18 cellular contexts compared by ENCODE assay signal in the genomic region with DNA sequence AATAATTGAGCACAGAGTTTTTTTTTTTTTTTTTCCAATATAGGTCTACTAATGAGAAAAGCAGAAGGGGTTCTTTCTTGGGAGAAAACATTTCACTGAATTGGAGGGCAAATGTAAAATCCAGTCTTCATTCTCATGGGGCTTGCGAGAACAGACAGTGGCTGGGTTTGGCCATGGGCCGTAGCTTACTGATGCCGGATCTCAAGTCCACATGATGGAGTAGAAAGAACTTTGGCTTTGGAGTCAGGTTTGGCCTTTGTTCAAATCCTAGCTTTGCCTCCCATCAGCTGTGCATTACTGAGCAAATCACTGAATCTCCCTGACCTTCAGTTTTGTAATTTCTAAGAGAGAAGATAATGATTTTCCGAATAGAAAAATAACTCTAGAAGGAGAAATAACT. TPM values are rescaled to one million over a fixed set of nuclear protein-coding genes. Genes with fewer than 3 reads are reported as not detected.
DNase-seq lines count a peak whose midpoint lies in the region; ATAC-seq and TF ChIP-seq lines count a peak whose summit lies in the region.
"Had no signal": no experiment of that assay in that cellular context is flagged by ENCODE, and none has a peak within 500 bp of the region (broad histone marks: within the 10 kb centered on the region; RNA-seq: fewer than 3 reads in every experiment).

No MANE protein-coding gene starts in this region.

- no peak for TF ChIP-seq CTCF in esophagus squamous epithelium (IDR thresholded peaks at IDR 0.05)
- TF ChIP-seq CTCF in left lung (IDR thresholded peaks at IDR 0.05) = no peak
- TF ChIP-seq CTCF in sigmoid colon (IDR thresholded peaks at IDR 0.05) = no peak

- no peak overlapping the region for H3K9ac ChIP-seq in GM23248

- H3K36me3 ChIP-seq in GM23248 (ENCODE audit: low read depth) (peaks cover 19% of the 10 kb centered on the region), esophagus squamous epithelium (peaks cover 0 to 55% (median 0%) of the 10 kb centered on the region in 3 donors), left lung (peaks cover 0 to 12% of the 10 kb centered on the region in 2 donors), sigmoid colon (no peaks in the 10 kb centered on the region)
- H3K36me3 ChIP-seq: neutrophil had no signal

- H3K27me3 ChIP-seq in GM23248 (replicated peaks; ENCODE audit: insufficient read depth) = no peaks in the 10 kb centered on the region
- no peaks in the 10 kb centered on the region for H3K27me3 ChIP-seq in esophagus squamous epithelium
- no peaks in the 10 kb centered on the region for H3K27me3 ChIP-seq in left lung
- no peaks in the 10 kb centered on the region for H3K27me3 ChIP-seq in sigmoid colon
- H3K27me3 ChIP-seq: neutrophil had no signal

- peak; percentile 31 for ATAC-seq in left lung
- ATAC-seq in GM18867 (IDR thresholded peaks at IDR 0.05; ENCODE audit: unreplicated experiment) = no peak
- ATAC-seq: GM23338 had no signal

- peaks cover 56% of the 10 kb centered on the region for H3F3A ChIP-seq in GM23248 (ENCODE audit: insufficient read depth)

- H3K4me1 ChIP-seq in GM23248 (ENCODE audit: insufficient read depth) = peaks cover 15% of the 10 kb centered on the region
- peaks cover 0 to 39% (median 13%) of the 10 kb centered on the region in 3 donors for H3K4me1 ChIP-seq in esophagus squamous epithelium
- H3K4me1 ChIP-seq in left lung = peaks cover 3 to 6% of the 10 kb centered on the region in 2 donors
- H3K4me1 ChIP-seq in sigmoid colon = no peaks in the 10 kb centered on the region
- H3K4me1 ChIP-seq: Caco-2 had no signal

- H3K4me3 ChIP-seq in GM23248 = no peak overlapping the region
- H3K4me3 ChIP-seq in esophagus squamous epithelium = no peak overlapping the region
- H3K4me3 ChIP-seq in left lung = no peak overlapping the region
- no peak overlapping the region for H3K4me3 ChIP-seq in sigmoid colon
- H3K4me3 ChIP-seq: GM23338 had no signal

- H2AFZ ChIP-seq in GM23248 = no peak overlapping the region
- H2AFZ ChIP-seq: GM23338 had no signal

- H3K27ac ChIP-seq in GM23248 (peak overlapping the region; percentile 71), esophagus squamous epithelium (peak overlapping the region in 3 of 4 donors; percentile 15 to 24 (median 16)), left lung (peak overlapping the region in 1 of 2 donors; percentile 81), sigmoid colon (no peak overlapping the region)
- H3K27ac ChIP-seq: neutrophil had no signal

- no peak overlapping the region for H3K4me2 ChIP-seq in GM23248 (ENCODE audit: unreplicated experiment)
- H3K4me2 ChIP-seq: GM23338 had no signal

- no peaks in the 10 kb centered on the region for H3K9me3 ChIP-seq in GM23248 (ENCODE audit: low read depth)
- no peaks in the 10 kb centered on the region for H3K9me3 ChIP-seq in esophagus squamous epithelium
- H3K9me3 ChIP-seq in left lung = no peaks in the 10 kb centered on the region
- H3K9me3 ChIP-seq in sigmoid colon = no peaks in the 10 kb centered on the region
- H3K9me3 ChIP-seq: Caco-2, neutrophil had no signal

- in situ Hi-C loops in GM23248 (cut with MboI) = no loop called here

- no peak for TF ChIP-seq EP300 in sigmoid colon (IDR thresholded peaks at IDR 0.05)

- no peaks in the 10 kb centered on the region for H4K20me1 ChIP-seq in GM23248 (ENCODE audit: insufficient read depth)

- WGBS in GM23248 (ENCODE audit: low coverage in 1 of 2, low lambda C conversion rate in 2 of 2, missing lambda C conversion rate in 2 of 2), 2 experiments = 60 to 70% methylated on average over 4 of the region's 4 CpGs
- WGBS in esophagus squamous epithelium, 2 donors = 63 to 69% methylated on average over 4 of the region's 4 CpGs
- WGBS in sigmoid colon, 2 donors = 85 to 90% methylated on average over 4 of the region's 4 CpGs

- no peaks in the 10 kb centered on the region for H3K79me2 ChIP-seq in GM23248 (ENCODE audit: insufficient read depth)

- intact Hi-C loops in esophagus squamous epithelium (cut with DNase I) (no loop called here), left lung (cut with DNase I) (no loop called here), sigmoid colon (cut with DNase I) (no loop called here)

- DNase-seq in GM23248 (no peak), esophagus squamous epithelium (lab: John Stamatoyannopoulos, UW) (no peak), left lung (no peak), sigmoid colon (peak; percentile 64), SIG-M5 (lab: John Stamatoyannopoulos, UW) (no peak), HuH-7.5 (ENCODE audit: low spot score) (no peak), NCI-H146 (lab: John Stamatoyannopoulos, UW) (no peak)
- DNase-seq: activated CD4-positive, alpha-beta T cell treated with anti-CD3 and anti-CD28 coated beads, Interleukin-2, amount 10 ng/mL, durations not matched to agents 24 days and 14 days; Caco-2; central memory CD4-positive, alpha-beta T cell; Karpas-422; NCI-H2081; NCI-H510A; small intestine; stimulated activated CD4-positive, alpha-beta T cell treated with anti-CD3 and anti-CD28 coated beads, Interleukin-4, amount 100 ng/mL, for 1 hour had no signal

- TF ChIP-seq POLR2A in esophagus squamous epithelium (IDR thresholded peaks at IDR 0.05) (no peak), sigmoid colon (IDR thresholded peaks at IDR 0.05) (no peak)

- no peaks in the 10 kb centered on the region for H3K9me2 ChIP-seq in GM23248 (ENCODE audit: insufficient read depth)

RNA-seq across cellular contexts. Expression of a gene that starts 59.7 kb away (rescaled TPM):
- total RNA-seq in GM23248 (2014; rRNA removed; shearing (Covaris generic)) = 149 and 259 TPM in 2 replicates
- 187 and 189 TPM in 2 replicates for polyA plus RNA-seq in GM23248 (2016; fragmentation: Nextera tagmentation; extraction: Ambion mirVana)
- 10 to 100 TPM; 23.3 to 52.8 (median 34.8) TPM for total RNA-seq in esophagus squamous epithelium
- 10 to 100 TPM; 69.6 to 84.8 TPM for total RNA-seq in left lung
- 10 to 100 TPM in 3 of 4 donors, 1 to 10 TPM in 1; 9.7 to 49.3 (median 19.5) TPM for total RNA-seq in sigmoid colon
- polyA plus RNA-seq in sigmoid colon = 10 to 100 TPM in 2 of 3 donors, 1 to 10 TPM in 1; 6.5 to 16.2 (median 11.4) TPM

Comparison
In these comparisons a context has a peak if more than half of its experiments do, and no peak if none do; other contexts are left out.
1. H3K27ac ChIP-seq: peak in GM23248 (single experiment) and esophagus squamous epithelium (3 of 4); none in sigmoid colon (0 of 4).